9 cellular contexts compared by ENCODE assay signal in genomic region chr6:7112741-7113313, GRCh38. TPM values are rescaled to one million over a fixed set of nuclear protein-coding genes. Genes with fewer than 3 reads are reported as not detected.
A peak's percentile ranks its signal among the peaks of the same experiment; 100 is the strongest.
DNase-seq lines count a peak whose midpoint lies in the region; ATAC-seq and TF ChIP-seq lines count a peak whose summit lies in the region.
"Had no signal": no experiment of that assay in that cellular context is flagged by ENCODE, and none has a peak within 500 bp of the region (broad histone marks: within the 10 kb centered on the region; RNA-seq: fewer than 3 reads in every experiment).

No MANE protein-coding gene starts in this region.

- 60 to 72% (median 72%) methylated on average over 15 of the region's 15 CpGs for WGBS in ovary, 3 donors

- DNase-seq in NCI-H2029 (lab: John Stamatoyannopoulos, UW) (peak; percentile 53), GM10248 (ENCODE audit: extremely low spot score) (no peak), KG1 (lab: John Stamatoyannopoulos, UW) (no peak), ovary (no peak)
- peak; percentile 30 for DNase-seq in activated T-cell treated with anti-CD3 and anti-CD28 coated beads, Interleukin-2, amount 50 U/mL, for 4 hours
- DNase-seq in stimulated activated naive B cell treated with anti-CD40 and anti-IgM and Interleukin-4, amounts not matched to agents 10 μg/mL and 1 μg/mL and 100 μg/mL, for 72 hours = peak; percentile 47

- intact Hi-C loops in ovary (cut with DNase I) = no loop called here

- no peaks in the 10 kb centered on the region for H3K36me3 ChIP-seq in ovary

- peak; percentile 38 for ATAC-seq in GM18909 (IDR thresholded peaks at IDR 0.05; ENCODE audit: poor library complexity, unreplicated experiment)
- peak; percentile 32 to 41 for ATAC-seq in activated T-cell treated with anti-CD3 and anti-CD28 coated beads, Interleukin-2, amount 50 U/mL, for 4 hours
- peak; percentile 76 to 78 for ATAC-seq in stimulated activated naive B cell treated with anti-CD40 and anti-IgM and Interleukin-4, amounts not matched to agents 10 μg/mL and 1 μg/mL and 100 μg/mL, for 72 hours (replicated peaks)

- no peaks in the 10 kb centered on the region for H3K27me3 Mint-ChIP-seq in activated T-cell treated with anti-CD3 and anti-CD28 coated beads, Interleukin-2, amount 50 U/mL, for 4 hours (ENCODE audit: low read depth)
- no peaks in the 10 kb centered on the region for H3K27me3 Mint-ChIP-seq in stimulated activated naive B cell treated with anti-CD40 and anti-IgM and Interleukin-4, amounts not matched to agents 10 μg/mL and 1 μg/mL and 100 μg/mL, for 72 hours

- H3K4me1 ChIP-seq in ovary (ENCODE audit: insufficient read depth) = peaks cover 9% of the 10 kb centered on the region

- no peaks in the 10 kb centered on the region for H3K36me3 Mint-ChIP-seq in activated T-cell treated with anti-CD3 and anti-CD28 coated beads, Interleukin-2, amount 50 U/mL, for 4 hours (ENCODE audit: insufficient read depth)
- H3K36me3 Mint-ChIP-seq in stimulated activated naive B cell treated with anti-CD40 and anti-IgM and Interleukin-4, amounts not matched to agents 10 μg/mL and 1 μg/mL and 100 μg/mL, for 72 hours = peaks cover 7 to 9% of the 10 kb centered on the region in 2 donors

- TF ChIP-seq POLR2A in ovary (IDR thresholded peaks at IDR 0.05) = no peak

- TF ChIP-seq CTCF in GM10248 (IDR thresholded peaks at IDR 0.05; ENCODE audit: control extremely low read depth, extremely low read depth, low read depth, missing control alignments) (no peak), ovary (IDR thresholded peaks at IDR 0.05) (no peak)

- H3K27ac ChIP-seq in ovary = no peak overlapping the region
- H3K27ac ChIP-seq: SJSA1 had no signal

- H3K9me3 ChIP-seq in iPS-18c (ENCODE audit: control insufficient read depth, insufficient read depth, low read length) (peaks cover 2% of the 10 kb centered on the region), ovary (no peaks in the 10 kb centered on the region)
- H3K9me3 ChIP-seq: SJSA1 had no signal

- peaks cover 72% of the 10 kb centered on the region for H3K4me1 Mint-ChIP-seq in activated T-cell treated with anti-CD3 and anti-CD28 coated beads, Interleukin-2, amount 50 U/mL, for 4 hours (ENCODE audit: low read depth)
- peaks cover 39 to 66% of the 10 kb centered on the region in 2 donors for H3K4me1 Mint-ChIP-seq in stimulated activated naive B cell treated with anti-CD40 and anti-IgM and Interleukin-4, amounts not matched to agents 10 μg/mL and 1 μg/mL and 100 μg/mL, for 72 hours

- H3K4me3 ChIP-seq in iPS-18c (ENCODE audit: insufficient read depth, low read depth, low read length) (peak overlapping the region; percentile 28; the same call in 1 of the 2 replicates), ovary (no peak overlapping the region)
- H3K4me3 ChIP-seq: SJSA1 had no signal

- CTCF ChIA-PET in GM10248 (lab: Yijun Ruan, JAX) = interaction anchor here (0.7 to 2.3 kb wide), 4 partner anchors 10 to 132 kb away, joined by 3 to 9 read pairs (median 4); no protein-coding TSS in a partner anchor

- H3K27me3 ChIP-seq in ovary = no peaks in the 10 kb centered on the region
- H3K27me3 ChIP-seq: SJSA1 had no signal

- peak overlapping the region; percentile 73 for H3K4me3 Mint-ChIP-seq in activated T-cell treated with anti-CD3 and anti-CD28 coated beads, Interleukin-2, amount 50 U/mL, for 4 hours
- peak overlapping the region; percentile 81 to 83 for H3K4me3 Mint-ChIP-seq in stimulated activated naive B cell treated with anti-CD40 and anti-IgM and Interleukin-4, amounts not matched to agents 10 μg/mL and 1 μg/mL and 100 μg/mL, for 72 hours

- no peak for TF ChIP-seq EP300 in ovary (IDR thresholded peaks at IDR 0.05)

- POLR2A ChIA-PET in GM10248 (lab: Yijun Ruan, JAX) = interaction anchor here (1.1 kb wide), 1 partner anchor 11 kb away, joined by 9 read pairs; no protein-coding TSS in a partner anchor

- peak overlapping the region; percentile 84 for H3K27ac Mint-ChIP-seq in stimulated activated naive B cell treated with anti-CD40 and anti-IgM and Interleukin-4, amounts not matched to agents 10 μg/mL and 1 μg/mL and 100 μg/mL, for 72 hours

- H3K9me3 Mint-ChIP-seq in activated T-cell treated with anti-CD3 and anti-CD28 coated beads, Interleukin-2, amount 50 U/mL, for 4 hours = no peaks in the 10 kb centered on the region
- no peaks in the 10 kb centered on the region for H3K9me3 Mint-ChIP-seq in stimulated activated naive B cell treated with anti-CD40 and anti-IgM and Interleukin-4, amounts not matched to agents 10 μg/mL and 1 μg/mL and 100 μg/mL, for 72 hours

RNA-seq across cellular contexts. Expression of gene RREB1, which starts 5.1 kb away (rescaled TPM):
- 10 to 100 TPM; 18.5 to 20.7 (median 19.2) TPM for total RNA-seq in activated T-cell treated with anti-CD3 and anti-CD28 coated beads, Interleukin-2, amount 50 U/mL, for 4 hours
- 10 to 100 TPM; 21.1 to 64.4 (median 53.3) TPM for total RNA-seq in ovary
- 10 to 100 TPM in 1 of 2 donors, 1 to 10 TPM in 1; 7.3 to 15.1 TPM for polyA plus RNA-seq in ovary

Comparison
In these comparisons a context has a peak if more than half of its experiments do, and no peak if none do; other contexts are left out.
1. DNase-seq: peak in NCI-H2029 (single experiment), activated T-cell treated with anti-CD3 and anti-CD28 coated beads, Interleukin-2, amount 50 U/mL, for 4 hours (single experiment) and stimulated activated naive B cell treated with anti-CD40 and anti-IgM and Interleukin-4, amounts not matched to agents 10 μg/mL and 1 μg/mL and 100 μg/mL, for 72 hours (single experiment); none in GM10248 (single experiment), KG1 (single experiment) and ovary (0 of 5).
2. Peak in every context shown above with its lines, with median percentiles within 50 percentile points of each other: ATAC-seq.